ENCODE assay signal across 13 cellular contexts in the genomic region with DNA sequence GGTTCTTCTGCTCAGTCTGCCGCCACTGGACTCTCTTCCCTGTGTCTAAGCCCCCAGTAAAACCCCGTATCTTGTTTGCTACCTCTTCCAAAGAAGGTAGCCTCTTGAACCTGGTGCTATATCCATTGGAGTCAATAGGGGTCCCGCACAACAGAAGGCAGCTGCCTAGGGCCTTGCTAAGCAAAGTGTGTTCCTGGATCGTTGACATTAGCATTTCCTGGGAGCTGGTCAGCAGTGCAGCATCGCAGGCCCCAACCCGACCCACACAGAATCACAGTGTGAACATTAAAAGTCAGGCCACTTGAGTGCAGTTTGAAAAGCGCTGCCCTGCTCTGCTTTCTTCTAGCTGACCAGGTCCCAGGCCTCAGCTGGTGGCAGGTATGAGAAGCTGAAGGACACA. TPM values are rescaled to one million over a fixed set of nuclear protein-coding genes. Genes with fewer than 3 reads are reported as not detected.
A peak's percentile ranks its signal among the peaks of the same experiment; 100 is the strongest.
DNase-seq lines count a peak whose midpoint lies in the region; ATAC-seq and TF ChIP-seq lines count a peak whose summit lies in the region.
"Had no signal": no experiment of that assay in that cellular context is flagged by ENCODE, and none has a peak within 500 bp of the region (broad histone marks: within the 10 kb centered on the region; RNA-seq: fewer than 3 reads in every experiment).

No MANE protein-coding gene starts in this region.

- intact Hi-C loops in activated CD8-positive, alpha-beta T cell treated with anti-CD3 and anti-CD28 coated beads for 36 hours (cut with micrococcal nuclease) = no loop called here
- intact Hi-C loops in activated CD4-positive, alpha-beta memory T cell treated with anti-CD3 and anti-CD28 coated beads for 36 hours (cut with micrococcal nuclease) = no loop called here

- H3K4me2 ChIP-seq in GM23338 = 0 out of 2 replicates have a peak overlapping the region, but pooled peaks have one; percentile 51

- ATAC-seq in activated CD8-positive, alpha-beta T cell treated with anti-CD3 and anti-CD28 coated beads, Interleukin-2, amount 10 ng/mL, durations not matched to agents 7 days and 5 days = no peak
- no peak for ATAC-seq in activated CD8-positive, alpha-beta T cell treated with anti-CD3 and anti-CD28 coated beads for 36 hours
- ATAC-seq in GM23338 (peak; percentile 16), GM21529 (IDR thresholded peaks at IDR 0.05; ENCODE audit: unreplicated experiment) (no peak)

- no peak overlapping the region for H3K27ac ChIP-seq in GM23338 (ENCODE audit: low read depth)
- H3K27ac ChIP-seq: neutrophil had no signal

- no peaks in the 10 kb centered on the region for H3K36me3 ChIP-seq in GM23338 (ENCODE audit: insufficient read depth)
- H3K36me3 ChIP-seq: neutrophil had no signal

- no peaks in the 10 kb centered on the region for H3K27me3 Mint-ChIP-seq in activated CD8-positive, alpha-beta T cell treated with anti-CD3 and anti-CD28 coated beads, Interleukin-2, amount 10 ng/mL, durations not matched to agents 7 days and 5 days (ENCODE audit: low read depth)
- no peaks in the 10 kb centered on the region for H3K27me3 Mint-ChIP-seq in activated CD8-positive, alpha-beta T cell treated with anti-CD3 and anti-CD28 coated beads for 36 hours
- H3K27me3 Mint-ChIP-seq in GM23338 (ENCODE audit: insufficient read depth, low read depth, poor library complexity) (peaks cover 37% of the 10 kb centered on the region), neural crest cell (ENCODE audit: low read depth) (peaks cover 19% of the 10 kb centered on the region)
- H3K27me3 Mint-ChIP-seq in activated CD4-positive, alpha-beta memory T cell treated with anti-CD3 and anti-CD28 coated beads for 36 hours = no peaks in the 10 kb centered on the region

- peak overlapping the region; percentile 6 for H3K4me3 Mint-ChIP-seq in activated CD8-positive, alpha-beta T cell treated with anti-CD3 and anti-CD28 coated beads, Interleukin-2, amount 10 ng/mL, durations not matched to agents 7 days and 5 days
- H3K4me3 Mint-ChIP-seq in activated CD8-positive, alpha-beta T cell treated with anti-CD3 and anti-CD28 coated beads for 36 hours = no peak overlapping the region
- H3K4me3 Mint-ChIP-seq in GM23338 (no peak overlapping the region), neural crest cell (peak overlapping the region; percentile 75)
- H3K4me3 Mint-ChIP-seq in activated CD4-positive, alpha-beta memory T cell treated with anti-CD3 and anti-CD28 coated beads for 36 hours = no peak overlapping the region

- DNase-seq in activated CD8-positive, alpha-beta T cell treated with anti-CD3 and anti-CD28 coated beads, Interleukin-2, amount 10 ng/mL, durations not matched to agents 7 days and 5 days = no peak
- DNase-seq in activated CD8-positive, alpha-beta T cell treated with anti-CD3 and anti-CD28 coated beads for 36 hours = no peak
- peak; percentile 76 for DNase-seq in GM23338 (ENCODE audit: low spot score)
- no peak for DNase-seq in activated CD4-positive, alpha-beta memory T cell treated with anti-CD3 and anti-CD28 coated beads for 36 hours
- no peak for DNase-seq in neural crest cell (ENCODE audit: low read depth, low spot score)
- DNase-seq in GM19240 (ENCODE audit: insufficient read length, low spot score) = no peak
- no peak for DNase-seq in activated gamma-delta T cell treated with Interleukin-2 at 50 U/mL for 16 hours
- DNase-seq: effector CD8-positive, alpha-beta T cell; NCI-H1105 treated with DMSO at 0.1 percent for 48 hours; NCI-H748 treated with DMSO at 0.1 percent for 48 hours; stimulated activated CD4-positive, alpha-beta T cell treated with anti-CD3 and anti-CD28 coated beads, Interleukin-12 subunit alpha, Interleukin-12 subunit beta, amount 100 ng/mL, for 4 hours had no signal

- no peak overlapping the region for H3K4me3 ChIP-seq in GM23338

- H3K36me3 Mint-ChIP-seq in activated CD8-positive, alpha-beta T cell treated with anti-CD3 and anti-CD28 coated beads, Interleukin-2, amount 10 ng/mL, durations not matched to agents 7 days and 5 days (ENCODE audit: low read depth) = peaks cover 45% of the 10 kb centered on the region
- no peaks in the 10 kb centered on the region for H3K36me3 Mint-ChIP-seq in activated CD8-positive, alpha-beta T cell treated with anti-CD3 and anti-CD28 coated beads for 36 hours (ENCODE audit: low read depth)
- H3K36me3 Mint-ChIP-seq in GM23338 (ENCODE audit: low read depth) (peaks cover 9% of the 10 kb centered on the region), neural crest cell (ENCODE audit: low read depth) (no peaks in the 10 kb centered on the region)
- no peaks in the 10 kb centered on the region for H3K36me3 Mint-ChIP-seq in activated CD4-positive, alpha-beta memory T cell treated with anti-CD3 and anti-CD28 coated beads for 36 hours

- peaks cover 29% of the 10 kb centered on the region for H3K27me3 ChIP-seq in GM23338 (ENCODE audit: insufficient read depth)

- H3K9me2 ChIP-seq in GM23338 (ENCODE audit: insufficient read depth) = no peaks in the 10 kb centered on the region

- CTCF ChIA-PET in activated CD8-positive, alpha-beta T cell treated with anti-CD3 and anti-CD28 coated beads, Interleukin-2, amount 10 ng/mL, durations not matched to agents 7 days and 5 days (lab: Charles Lee) = interaction anchor here (1.4 to 11.1 kb wide), 3 partner anchors 35 to 50 kb away, joined by 3 to 150 read pairs (median 5); no protein-coding TSS in a partner anchor
- CTCF ChIA-PET in activated CD8-positive, alpha-beta T cell treated with anti-CD3 and anti-CD28 coated beads for 36 hours (lab: Charles Lee) = interaction anchor here (1.8 to 4.3 kb wide), 2 partner anchors 36 to 38 kb away, joined by 10 to 32 read pairs; no protein-coding TSS in a partner anchor
- CTCF ChIA-PET in activated CD4-positive, alpha-beta memory T cell treated with anti-CD3 and anti-CD28 coated beads for 36 hours (lab: Charles Lee) = interaction anchor here (3.7 kb wide), 1 partner anchor 35 kb away, joined by 20 read pairs; no protein-coding TSS in a partner anchor

- peaks cover 81% of the 10 kb centered on the region for H3K4me1 Mint-ChIP-seq in activated CD8-positive, alpha-beta T cell treated with anti-CD3 and anti-CD28 coated beads, Interleukin-2, amount 10 ng/mL, durations not matched to agents 7 days and 5 days (ENCODE audit: low read depth)
- peaks cover 58% of the 10 kb centered on the region for H3K4me1 Mint-ChIP-seq in activated CD8-positive, alpha-beta T cell treated with anti-CD3 and anti-CD28 coated beads for 36 hours (ENCODE audit: low read depth)
- H3K4me1 Mint-ChIP-seq in GM23338 = peaks cover 46% of the 10 kb centered on the region
- peaks cover 69% of the 10 kb centered on the region for H3K4me1 Mint-ChIP-seq in activated CD4-positive, alpha-beta memory T cell treated with anti-CD3 and anti-CD28 coated beads for 36 hours (ENCODE audit: low read depth)
- H3K4me1 Mint-ChIP-seq in neural crest cell = peaks cover 32% of the 10 kb centered on the region

- peak overlapping the region; percentile 99 for H3K27ac Mint-ChIP-seq in activated CD8-positive, alpha-beta T cell treated with anti-CD3 and anti-CD28 coated beads, Interleukin-2, amount 10 ng/mL, durations not matched to agents 7 days and 5 days
- H3K27ac Mint-ChIP-seq in activated CD8-positive, alpha-beta T cell treated with anti-CD3 and anti-CD28 coated beads for 36 hours = no peak overlapping the region
- H3K27ac Mint-ChIP-seq in GM23338 (0 out of 2 replicates have a peak overlapping the region, but pooled peaks have one; percentile 18), neural crest cell (ENCODE audit: unreplicated experiment) (no peak overlapping the region)
- peak overlapping the region; percentile 14 for H3K27ac Mint-ChIP-seq in activated CD4-positive, alpha-beta memory T cell treated with anti-CD3 and anti-CD28 coated beads for 36 hours

- no peaks in the 10 kb centered on the region; the same call in 1 of the 2 replicates for H4K20me1 ChIP-seq in GM23338 (replicated peaks; ENCODE audit: insufficient read depth)

- TF ChIP-seq CTCF in activated CD8-positive, alpha-beta T cell treated with anti-CD3 and anti-CD28 coated beads for 36 hours (IDR thresholded peaks at IDR 0.05) = no peak
- peak; percentile 28 to 37; a peak in 2 of 4 replicates for TF ChIP-seq CTCF in GM23338 (conservative IDR thresholded peaks at IDR 0.05; ENCODE audit: low read depth in 2 of 2)
- no peak for TF ChIP-seq CTCF in neural crest cell (conservative IDR thresholded peaks at IDR 0.05)

- POLR2A ChIA-PET in activated CD8-positive, alpha-beta T cell treated with anti-CD3 and anti-CD28 coated beads, Interleukin-2, amount 10 ng/mL, durations not matched to agents 7 days and 5 days (lab: Charles Lee) = no interaction called here
- POLR2A ChIA-PET in activated CD8-positive, alpha-beta T cell treated with anti-CD3 and anti-CD28 coated beads for 36 hours (lab: Charles Lee) = interaction anchor here (0.7 kb wide), 1 partner anchor 439 kb away, joined by 3 read pairs; a partner anchor contains a TSS
- POLR2A ChIA-PET in activated CD4-positive, alpha-beta memory T cell treated with anti-CD3 and anti-CD28 coated beads for 36 hours (lab: Charles Lee) = no interaction called here

- no peak overlapping the region for H2AFZ ChIP-seq in GM23338

- peaks cover 6% of the 10 kb centered on the region; the same call in 1 of the 2 replicates for H3F3A ChIP-seq in GM23338 (replicated peaks; ENCODE audit: low read depth)

- peaks cover 25% of the 10 kb centered on the region for H3K4me1 ChIP-seq in GM23338 (ENCODE audit: insufficient read depth)

- H3K9me3 Mint-ChIP-seq in activated CD8-positive, alpha-beta T cell treated with anti-CD3 and anti-CD28 coated beads, Interleukin-2, amount 10 ng/mL, durations not matched to agents 7 days and 5 days (ENCODE audit: insufficient read depth) = no peaks in the 10 kb centered on the region
- no peaks in the 10 kb centered on the region for H3K9me3 Mint-ChIP-seq in activated CD8-positive, alpha-beta T cell treated with anti-CD3 and anti-CD28 coated beads for 36 hours
- H3K9me3 Mint-ChIP-seq in GM23338 (peaks cover 6% of the 10 kb centered on the region), neural crest cell (no peaks in the 10 kb centered on the region)
- H3K9me3 Mint-ChIP-seq in activated CD4-positive, alpha-beta memory T cell treated with anti-CD3 and anti-CD28 coated beads for 36 hours = no peaks in the 10 kb centered on the region

- no peaks in the 10 kb centered on the region for H3K79me2 ChIP-seq in GM23338 (replicated peaks; ENCODE audit: insufficient read depth)

TF ChIP-seq in GM23338, 12 proteins besides CTCF, POLR2A, EP300 and RAD21 (continues in another document):
- TF ChIP-seq EZH2phosphoT487 (IDR thresholded peaks at IDR 0.05; ENCODE audit: unreplicated experiment) (no peak), STAT1 (IDR thresholded peaks at IDR 0.05; ENCODE audit: unreplicated experiment) (no peak)

RNA-seq across cellular contexts. Expression of a gene that starts 2.9 kb away (rescaled TPM):
- 100 to 1,000 TPM; 110 to 112 TPM for total RNA-seq in activated CD8-positive, alpha-beta T cell treated with anti-CD3 and anti-CD28 coated beads, Interleukin-2, amount 10 ng/mL, durations not matched to agents 7 days and 5 days
- total RNA-seq in activated CD8-positive, alpha-beta T cell treated with anti-CD3 and anti-CD28 coated beads for 36 hours = 10 to 100 TPM; 32.8 to 36.7 TPM
- 12.7 and 16.2 TPM in 2 replicates for total RNA-seq in GM23338 (2014; rRNA removed; shearing (Covaris generic))
- polyA plus RNA-seq in GM23338 (2016; fragmentation: Nextera tagmentation; extraction: Ambion mirVana) = 14.6 and 15.8 TPM in 2 replicates
- 10 to 100 TPM; 35.7 to 38.0 TPM for total RNA-seq in activated CD4-positive, alpha-beta memory T cell treated with anti-CD3 and anti-CD28 coated beads for 36 hours
- total RNA-seq in neural crest cell = 8.2 and 9.0 TPM in 2 replicates

Comparison
In these comparisons a context has a peak if more than half of its experiments do, and no peak if none do; other contexts are left out.
1. H3K27ac Mint-ChIP-seq: peak in activated CD8-positive, alpha-beta T cell treated with anti-CD3 and anti-CD28 coated beads, Interleukin-2, amount 10 ng/mL, durations not matched to agents 7 days and 5 days (single experiment), GM23338 (single experiment) and activated CD4-positive, alpha-beta memory T cell treated with anti-CD3 and anti-CD28 coated beads for 36 hours (single experiment); none in activated CD8-positive, alpha-beta T cell treated with anti-CD3 and anti-CD28 coated beads for 36 hours (single experiment) and neural crest cell (single experiment).
2. H3K4me3 Mint-ChIP-seq: peak in activated CD8-positive, alpha-beta T cell treated with anti-CD3 and anti-CD28 coated beads, Interleukin-2, amount 10 ng/mL, durations not matched to agents 7 days and 5 days (single experiment) and neural crest cell (single experiment); none in activated CD8-positive, alpha-beta T cell treated with anti-CD3 and anti-CD28 coated beads for 36 hours (single experiment), GM23338 (single experiment) and activated CD4-positive, alpha-beta memory T cell treated with anti-CD3 and anti-CD28 coated beads for 36 hours (single experiment).
3. CTCF ChIP-seq: peak in GM23338 (2 of 2); none in activated CD8-positive, alpha-beta T cell treated with anti-CD3 and anti-CD28 coated beads for 36 hours (single experiment) and neural crest cell (single experiment).